14 cellular contexts compared by ENCODE assay signal in genomic region chr20:46959081-46959692, GRCh38.
DNase-seq lines count a peak whose midpoint lies in the region; ATAC-seq and TF ChIP-seq lines count a peak whose summit lies in the region.
"Had no signal": no experiment of that assay in that cellular context is flagged by ENCODE, and none has a peak within 500 bp of the region (broad histone marks: within the 10 kb centered on the region; RNA-seq: fewer than 3 reads in every experiment).

No MANE protein-coding gene starts in this region.

- TF ChIP-seq CTCF in smooth muscle cell (IDR thresholded peaks at IDR 0.05; ENCODE audit: borderline replicate concordance, insufficient read depth, poor library complexity, severe bottlenecking): no peak

- DNase-seq in activated CD4-positive, alpha-beta T cell treated with anti-CD3 and anti-CD28 coated beads for 36 hours: no peak
- DNase-seq in activated CD4-positive, alpha-beta T cell treated with anti-CD3 and anti-CD28 coated beads for 48 hours: no peak
- DNase-seq in RPMI7951 (ENCODE audit: low read depth) (peak; percentile 99), smooth muscle cell (lab: John Stamatoyannopoulos, UW; ENCODE audit: unreplicated experiment) (no peak), KG1 (lab: John Stamatoyannopoulos, UW) (no peak), globus pallidus (ENCODE audit: low spot score) (no peak)
- DNase-seq: activated T-cell treated with anti-CD3 and anti-CD28 coated beads, Interleukin-2, amount 50 U/mL, for 48 hours; dorsolateral prefrontal cortex; NCI-H2107; nucleus accumbens; T-helper 9 cell had no signal

- H3K4me1 ChIP-seq in esophagus (ENCODE audit: control insufficient read depth in 2 of 2, insufficient read depth in 2 of 2, low read length in 1 of 2): peaks cover 0 to 13% of the 10 kb centered on the region in 2 donors
- no peaks in the 10 kb centered on the region for H3K4me1 ChIP-seq in smooth muscle cell (ENCODE audit: low read depth)

- H3F3A ChIP-seq in smooth muscle cell (ENCODE audit: low read depth): no peaks in the 10 kb centered on the region

- H3K36me3 ChIP-seq in esophagus (ENCODE audit: control insufficient read depth in 2 of 2, insufficient read depth in 2 of 2, low read length in 1 of 2): no peaks in the 10 kb centered on the region
- no peaks in the 10 kb centered on the region for H3K36me3 ChIP-seq in smooth muscle cell (ENCODE audit: low read depth)
- H3K36me3 ChIP-seq: BLaER1 treated with 17β-estradiol and CSF1 and Interleukin-3, amounts not matched to agents 10 nM and 100 nM had no signal

- H3K27ac ChIP-seq in esophagus (ENCODE audit: low read depth in 2 of 2, low read length in 1 of 2) (peak overlapping the region; percentile 57 to 74), smooth muscle cell (ENCODE audit: low read depth) (peak overlapping the region; percentile 66)
- H3K27ac ChIP-seq: BLaER1 treated with 17β-estradiol and CSF1 and Interleukin-3, amounts not matched to agents 10 nM and 100 nM; dorsolateral prefrontal cortex had no signal

- H3K27ac Mint-ChIP-seq in activated CD4-positive, alpha-beta T cell treated with anti-CD3 and anti-CD28 coated beads for 36 hours: no peak overlapping the region

- H3K4me3 ChIP-seq in esophagus (ENCODE audit: low read depth in 1 of 2, low read length in 2 of 2): no peak overlapping the region
- H3K4me3 ChIP-seq in smooth muscle cell: no peak overlapping the region
- H3K4me3 ChIP-seq: BLaER1 treated with 17β-estradiol and CSF1 and Interleukin-3, amounts not matched to agents 10 nM and 100 nM; dorsolateral prefrontal cortex had no signal

- no peak overlapping the region for H3K9ac ChIP-seq in smooth muscle cell (ENCODE audit: low read depth)
- H3K9ac ChIP-seq: BLaER1 treated with 17β-estradiol and CSF1 and Interleukin-3, amounts not matched to agents 10 nM and 100 nM had no signal

- H3K27me3 ChIP-seq in esophagus (ENCODE audit: control insufficient read depth in 1 of 2, insufficient read depth in 2 of 2, low read length in 2 of 2) (no peaks in the 10 kb centered on the region), smooth muscle cell (ENCODE audit: low read depth) (no peaks in the 10 kb centered on the region)
- H3K27me3 ChIP-seq: BLaER1 treated with 17β-estradiol and CSF1 and Interleukin-3, amounts not matched to agents 10 nM and 100 nM had no signal

- CTCF ChIA-PET in activated CD4-positive, alpha-beta T cell treated with anti-CD3 and anti-CD28 coated beads for 36 hours (lab: Charles Lee): interaction anchor here (1.8 kb wide), 1 partner anchor 11 kb away, joined by 4 read pairs; no protein-coding TSS in a partner anchor

- H4K20me1 ChIP-seq in smooth muscle cell (ENCODE audit: low read depth): no peaks in the 10 kb centered on the region
- H4K20me1 ChIP-seq: BLaER1 treated with 17β-estradiol and CSF1 and Interleukin-3, amounts not matched to agents 10 nM and 100 nM had no signal

- peaks cover 7% of the 10 kb centered on the region for H3K27me3 Mint-ChIP-seq in activated CD4-positive, alpha-beta T cell treated with anti-CD3 and anti-CD28 coated beads for 36 hours

- peak; percentile 33 for ATAC-seq in activated CD4-positive, alpha-beta T cell treated with anti-CD3 and anti-CD28 coated beads for 36 hours
- ATAC-seq in GM21619 (IDR thresholded peaks at IDR 0.05; ENCODE audit: unreplicated experiment): no peak

- H3K9me3 ChIP-seq in esophagus (ENCODE audit: control insufficient read depth in 2 of 2, insufficient read depth in 1 of 2, low read depth in 1 of 2, low read length in 1 of 2) (peaks cover 2 to 4% of the 10 kb centered on the region in 2 donors), smooth muscle cell (replicated peaks; ENCODE audit: low read depth) (no peaks in the 10 kb centered on the region)

- H3K36me3 Mint-ChIP-seq in activated CD4-positive, alpha-beta T cell treated with anti-CD3 and anti-CD28 coated beads for 36 hours (ENCODE audit: low read depth): no peaks in the 10 kb centered on the region

- no peaks in the 10 kb centered on the region for H3K4me1 Mint-ChIP-seq in activated CD4-positive, alpha-beta T cell treated with anti-CD3 and anti-CD28 coated beads for 36 hours

- no peaks in the 10 kb centered on the region for H3K79me2 ChIP-seq in smooth muscle cell (ENCODE audit: low read depth)

- no peak overlapping the region for H3K4me2 ChIP-seq in smooth muscle cell

- no peaks in the 10 kb centered on the region for H3K9me3 Mint-ChIP-seq in activated CD4-positive, alpha-beta T cell treated with anti-CD3 and anti-CD28 coated beads for 36 hours (ENCODE audit: low read depth)

- H2AFZ ChIP-seq in smooth muscle cell (ENCODE audit: low read depth): no peak overlapping the region

- POLR2A ChIA-PET in activated CD4-positive, alpha-beta T cell treated with anti-CD3 and anti-CD28 coated beads for 36 hours (lab: Charles Lee): no interaction called here

- H3K4me3 Mint-ChIP-seq in activated CD4-positive, alpha-beta T cell treated with anti-CD3 and anti-CD28 coated beads for 36 hours: no peak overlapping the region

- intact Hi-C loops in activated CD4-positive, alpha-beta T cell treated with anti-CD3 and anti-CD28 coated beads for 36 hours (cut with DNase I, micrococcal nuclease): no loop called here

- 52 to 65% methylated on average over 13 of the region's 13 CpGs for WGBS in esophagus, 2 donors
- WGBS in smooth muscle cell (ENCODE audit: low lambda C conversion rate): 80% methylated on average over 13 of the region's 13 CpGs
